22 cellular contexts compared by ENCODE assay signal in the genomic region with DNA sequence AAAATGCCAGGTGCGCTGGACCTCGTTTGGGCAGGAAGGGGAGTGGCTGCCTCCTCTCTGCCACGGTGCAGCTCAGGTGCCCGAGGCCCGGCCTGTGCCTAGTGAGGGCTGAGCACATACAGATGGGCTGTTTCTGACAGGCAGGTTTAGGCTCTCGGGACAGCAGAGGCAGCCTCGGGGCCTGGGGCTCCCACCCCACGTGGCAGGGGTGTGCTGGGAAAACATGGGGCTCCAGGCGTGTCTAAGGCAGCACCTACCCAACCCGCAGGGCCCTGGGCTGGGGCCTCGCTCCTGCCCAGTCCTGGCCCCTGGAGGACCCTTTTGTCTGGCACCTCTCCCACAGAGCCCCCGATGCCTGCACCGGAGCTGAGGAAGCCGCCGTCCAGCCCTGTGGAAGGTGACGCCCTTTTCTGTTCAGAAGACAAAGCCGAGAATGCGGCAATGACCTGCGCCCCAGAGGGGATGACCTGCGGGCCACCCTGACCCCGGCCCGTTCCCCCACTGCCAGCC.
"Had no signal": no experiment of that assay in that cellular context is flagged by ENCODE, and none has a peak within 500 bp of the region (broad histone marks: within the 10 kb centered on the region; RNA-seq: fewer than 3 reads in every experiment).

No MANE protein-coding gene starts in this region.

- H3K4me1 Mint-ChIP-seq: natural killer cell; stimulated activated effector memory CD8-positive, alpha-beta T cell treated with anti-CD3 and anti-CD28 coated beads, Interleukin-12 subunit alpha, Interleukin-12 subunit beta, amount 100 ng/mL, for 72 hours had no signal

- H3K4me3 ChIP-seq: coronary artery, esophagus squamous epithelium, left lung, lower lobe of right lung, pancreas, sigmoid colon, stomach, thyroid gland had no signal

- H3K9me3 Mint-ChIP-seq: memory B cell; natural killer cell; stimulated activated effector memory CD8-positive, alpha-beta T cell treated with anti-CD3 and anti-CD28 coated beads, Interleukin-12 subunit alpha, Interleukin-12 subunit beta, amount 100 ng/mL, for 72 hours; type B pancreatic cell had no signal

- DNase-seq: dermis blood vessel endothelial cell; effector memory CD4-positive, alpha-beta T cell; esophagus squamous epithelium; foreskin melanocyte; lower lobe of right lung; natural killer cell; retina; stimulated activated CD4-positive, alpha-beta T cell treated with anti-CD3 and anti-CD28 coated beads, Interleukin-2, amount 100 ng/mL, for 24 hours; stimulated activated CD4-positive, alpha-beta T cell treated with anti-CD3 and anti-CD28 coated beads, Interleukin-4, amount 100 ng/mL, for 24 hours; stimulated activated naive CD4-positive, alpha-beta T cell treated with Interleukin-2 at 50 U/mL for 16 hours; stomach; thyroid gland had no signal

- H3K36me3 ChIP-seq: esophagus squamous epithelium, left lung, lower lobe of right lung, neutrophil, pancreas, sigmoid colon, stomach, thyroid gland had no signal

- ATAC-seq: left lung; lower lobe of right lung; natural killer cell; pancreas; stimulated activated effector memory CD8-positive, alpha-beta T cell treated with anti-CD3 and anti-CD28 coated beads, Interleukin-12 subunit alpha, Interleukin-12 subunit beta, amount 100 ng/mL, for 72 hours had no signal

- FAIRE-seq: endothelial cell of umbilical vein, keratinocyte, pancreas had no signal

- H3K27me3 ChIP-seq: pancreas, thyroid gland had no signal

- H3K4me3 Mint-ChIP-seq: memory B cell; natural killer cell; stimulated activated effector memory CD8-positive, alpha-beta T cell treated with anti-CD3 and anti-CD28 coated beads, Interleukin-12 subunit alpha, Interleukin-12 subunit beta, amount 100 ng/mL, for 72 hours; type B pancreatic cell had no signal

- H3K4me1 ChIP-seq: left lung, lower lobe of right lung, pancreas, sigmoid colon, stomach, thyroid gland had no signal

- H3K9me3 ChIP-seq: esophagus squamous epithelium, left lung, lower lobe of right lung, neutrophil, pancreas, sigmoid colon, stomach, thyroid gland had no signal

- H3K27ac ChIP-seq: coronary artery, esophagus squamous epithelium, left lung, lower lobe of right lung, neutrophil, pancreas, sigmoid colon, stomach, thyroid gland had no signal

- H3K36me3 Mint-ChIP-seq: memory B cell; natural killer cell; stimulated activated effector memory CD8-positive, alpha-beta T cell treated with anti-CD3 and anti-CD28 coated beads, Interleukin-12 subunit alpha, Interleukin-12 subunit beta, amount 100 ng/mL, for 72 hours; type B pancreatic cell had no signal

- H3K27ac Mint-ChIP-seq: memory B cell; natural killer cell; stimulated activated effector memory CD8-positive, alpha-beta T cell treated with anti-CD3 and anti-CD28 coated beads, Interleukin-12 subunit alpha, Interleukin-12 subunit beta, amount 100 ng/mL, for 72 hours; type B pancreatic cell had no signal
